10 cellular contexts compared by ENCODE assay signal in genomic region chr10:16770646-16771045, GRCh38. TPM values are rescaled to one million over a fixed set of nuclear protein-coding genes. Genes with fewer than 3 reads are reported as not detected.
DNase-seq lines count a peak whose midpoint lies in the region; ATAC-seq and TF ChIP-seq lines count a peak whose summit lies in the region.
"Had no signal": no experiment of that assay in that cellular context is flagged by ENCODE, and none has a peak within 500 bp of the region (broad histone marks: within the 10 kb centered on the region; RNA-seq: fewer than 3 reads in every experiment).

No MANE protein-coding gene starts in this region.

- POLR2A ChIA-PET in activated CD4-positive, alpha-beta T cell treated with anti-CD3 and anti-CD28 coated beads, Interleukin-2, amount 10 ng/mL, durations not matched to agents 7 days and 5 days (lab: Charles Lee), result no interaction called here

- no peaks in the 10 kb centered on the region for H3K9me3 Mint-ChIP-seq in activated CD4-positive, alpha-beta T cell treated with anti-CD3 and anti-CD28 coated beads, Interleukin-2, amount 10 ng/mL, durations not matched to agents 7 days and 5 days
- H3K9me3 Mint-ChIP-seq in stimulated activated effector memory CD8-positive, alpha-beta T cell treated with anti-CD3 and anti-CD28 coated beads, Interleukin-12 subunit alpha, Interleukin-12 subunit beta, amount 100 ng/mL, for 72 hours, result no peaks in the 10 kb centered on the region
- H3K9me3 Mint-ChIP-seq in mesothelial cell of epicardium, result no peaks in the 10 kb centered on the region
- H3K9me3 Mint-ChIP-seq: type B pancreatic cell had no signal

- ATAC-seq in GM21786 (IDR thresholded peaks at IDR 0.05; ENCODE audit: unreplicated experiment), result peak; percentile 62
- peak; percentile 54 for ATAC-seq in HG03575 (IDR thresholded peaks at IDR 0.05; ENCODE audit: extremely low read depth, insufficient number of reproducible peaks, low FRiP score, unreplicated experiment)
- peak; percentile 68 for ATAC-seq in stimulated activated effector memory CD8-positive, alpha-beta T cell treated with anti-CD3 and anti-CD28 coated beads, Interleukin-12 subunit alpha, Interleukin-12 subunit beta, amount 100 ng/mL, for 72 hours
- no peak for ATAC-seq in Right ventricle myocardium inferior

- H3K27me3 Mint-ChIP-seq in activated CD4-positive, alpha-beta T cell treated with anti-CD3 and anti-CD28 coated beads, Interleukin-2, amount 10 ng/mL, durations not matched to agents 7 days and 5 days, result no peaks in the 10 kb centered on the region
- H3K27me3 Mint-ChIP-seq in mesothelial cell of epicardium (ENCODE audit: low read depth), result no peaks in the 10 kb centered on the region
- H3K27me3 Mint-ChIP-seq: type B pancreatic cell had no signal

- H3K4me3 Mint-ChIP-seq in activated CD4-positive, alpha-beta T cell treated with anti-CD3 and anti-CD28 coated beads, Interleukin-2, amount 10 ng/mL, durations not matched to agents 7 days and 5 days, result no peak overlapping the region
- no peak overlapping the region for H3K4me3 Mint-ChIP-seq in stimulated activated effector memory CD8-positive, alpha-beta T cell treated with anti-CD3 and anti-CD28 coated beads, Interleukin-12 subunit alpha, Interleukin-12 subunit beta, amount 100 ng/mL, for 72 hours
- H3K4me3 Mint-ChIP-seq in mesothelial cell of epicardium, result no peak overlapping the region
- H3K4me3 Mint-ChIP-seq: type B pancreatic cell had no signal

- no peaks in the 10 kb centered on the region for H3K36me3 Mint-ChIP-seq in activated CD4-positive, alpha-beta T cell treated with anti-CD3 and anti-CD28 coated beads, Interleukin-2, amount 10 ng/mL, durations not matched to agents 7 days and 5 days (ENCODE audit: low read depth)
- peaks cover 12% of the 10 kb centered on the region for H3K36me3 Mint-ChIP-seq in stimulated activated effector memory CD8-positive, alpha-beta T cell treated with anti-CD3 and anti-CD28 coated beads, Interleukin-12 subunit alpha, Interleukin-12 subunit beta, amount 100 ng/mL, for 72 hours
- no peaks in the 10 kb centered on the region for H3K36me3 Mint-ChIP-seq in mesothelial cell of epicardium
- H3K36me3 Mint-ChIP-seq: type B pancreatic cell had no signal

- no peak overlapping the region for H3K27ac Mint-ChIP-seq in activated CD4-positive, alpha-beta T cell treated with anti-CD3 and anti-CD28 coated beads, Interleukin-2, amount 10 ng/mL, durations not matched to agents 7 days and 5 days
- H3K27ac Mint-ChIP-seq in stimulated activated effector memory CD8-positive, alpha-beta T cell treated with anti-CD3 and anti-CD28 coated beads, Interleukin-12 subunit alpha, Interleukin-12 subunit beta, amount 100 ng/mL, for 72 hours, result no peak overlapping the region
- H3K27ac Mint-ChIP-seq in mesothelial cell of epicardium, result no peak overlapping the region
- H3K27ac Mint-ChIP-seq: type B pancreatic cell had no signal

- peaks cover 13% of the 10 kb centered on the region for H3K4me1 Mint-ChIP-seq in activated CD4-positive, alpha-beta T cell treated with anti-CD3 and anti-CD28 coated beads, Interleukin-2, amount 10 ng/mL, durations not matched to agents 7 days and 5 days
- H3K4me1 Mint-ChIP-seq in stimulated activated effector memory CD8-positive, alpha-beta T cell treated with anti-CD3 and anti-CD28 coated beads, Interleukin-12 subunit alpha, Interleukin-12 subunit beta, amount 100 ng/mL, for 72 hours, result peaks cover 22% of the 10 kb centered on the region
- H3K4me1 Mint-ChIP-seq in mesothelial cell of epicardium, result no peaks in the 10 kb centered on the region

- no peak for TF ChIP-seq CTCF in mesothelial cell of epicardium (IDR thresholded peaks at IDR 0.05; ENCODE audit: unreplicated experiment)

- CTCF ChIA-PET in activated CD4-positive, alpha-beta T cell treated with anti-CD3 and anti-CD28 coated beads, Interleukin-2, amount 10 ng/mL, durations not matched to agents 7 days and 5 days (lab: Charles Lee), result interaction anchor here (1.1 kb wide), 1 partner anchor 10 kb away, joined by 3 read pairs; no protein-coding TSS in a partner anchor

- DNase-seq in activated CD4-positive, alpha-beta T cell treated with anti-CD3 and anti-CD28 coated beads for 48 hours, result peak; percentile 12
- no peak for DNase-seq in activated CD4-positive, alpha-beta T cell treated with anti-CD3 and anti-CD28 coated beads, Interleukin-2, amount 10 ng/mL, durations not matched to agents 7 days and 5 days
- no peak for DNase-seq in stimulated activated effector memory CD8-positive, alpha-beta T cell treated with anti-CD3 and anti-CD28 coated beads, Interleukin-12 subunit alpha, Interleukin-12 subunit beta, amount 100 ng/mL, for 72 hours (ENCODE audit: low spot score in 2 of 2)
- DNase-seq in NCI-H187 treated with DMSO at 0.1 percent for 48 hours (lab: John Stamatoyannopoulos, UW) (no peak), Right ventricle myocardium inferior (ENCODE audit: missing footprints) (no peak), mesothelial cell of epicardium (ENCODE audit: low spot score in 2 of 2, unreplicated experiment in 2 of 2) (no peak)
- DNase-seq: hypothalamus had no signal

- intact Hi-C loops in Right ventricle myocardium inferior (cut with DNase I), result no loop called here

RNA-seq across cellular contexts. Expression of gene RSU1, which starts 46.6 kb away (rescaled TPM):
- 100 to 1,000 TPM in 1 of 2 experiments, 10 to 100 TPM in 1; 79.5 to 106 TPM for total RNA-seq in activated CD4-positive, alpha-beta T cell treated with anti-CD3 and anti-CD28 coated beads, Interleukin-2, amount 10 ng/mL, durations not matched to agents 7 days and 5 days
- total RNA-seq in Right ventricle myocardium inferior (56.1 TPM), mesothelial cell of epicardium (33.0 to 36.2 TPM (median 35.3 TPM) in 3 replicates)
